ENCODE assay signal across 18 cellular contexts in genomic region chr1:41976671-41977070, GRCh38. TPM values are rescaled to one million over a fixed set of nuclear protein-coding genes. Genes with fewer than 3 reads are reported as not detected.
DNase-seq lines count a peak whose midpoint lies in the region; ATAC-seq, FAIRE-seq and TF ChIP-seq lines count a peak whose summit lies in the region.
"Had no signal": no experiment of that assay in that cellular context is flagged by ENCODE, and none has a peak within 500 bp of the region (broad histone marks: within the 10 kb centered on the region; RNA-seq: fewer than 3 reads in every experiment).

No MANE protein-coding gene starts in this region.

- in situ Hi-C loops in GM12878 (cut with MboI) (no loop called here), mammary epithelial cell (cut with MboI; ENCODE audit: low sequenced_read_pairs in 2 of 2) (no loop called here)

- WGBS in GM12878 (ENCODE audit: insufficient coverage, insufficient replicate concordance, low lambda C conversion rate, missing lambda C conversion rate): 69% methylated on average over 7 of the region's 7 CpGs
- WGBS in smooth muscle cell (ENCODE audit: low lambda C conversion rate): 94% methylated on average over 7 of the region's 7 CpGs
- whole genome bisulfite sequencing in mammary epithelial cell (ENCODE audit: low coverage, missing lambda C conversion rate): 95% methylated on average over 7 of the region's 7 CpGs

- no peak for TF ChIP-seq CTCF in GM12878 (IDR thresholded peaks at IDR 0.05 in 2 of 3, conservative IDR thresholded peaks at IDR 0.05 in 1 of 3; ENCODE audit: control insufficient read depth in 2 of 3, extremely low read depth in 1 of 3, insufficient read depth in 1 of 3, low read depth in 3 of 3, low read length in 3 of 3)
- TF ChIP-seq CTCF in smooth muscle cell (IDR thresholded peaks at IDR 0.05; ENCODE audit: borderline replicate concordance, insufficient read depth, poor library complexity, severe bottlenecking): no peak
- no peak for TF ChIP-seq CTCF in mammary epithelial cell (conservative IDR thresholded peaks at IDR 0.05 in 1 of 2, IDR thresholded peaks at IDR 0.05 in 1 of 2; ENCODE audit: extremely low read depth in 1 of 2, insufficient read depth in 1 of 2, low read depth in 1 of 2, low read length in 2 of 2)

- peaks cover 10% of the 10 kb centered on the region for H3K4me1 ChIP-seq in GM12878 (ENCODE audit: control insufficient read depth, insufficient read depth, low read length)
- H3K4me1 ChIP-seq in smooth muscle cell (ENCODE audit: low read depth): no peaks in the 10 kb centered on the region
- H3K4me1 ChIP-seq in mammary epithelial cell (ENCODE audit: insufficient read depth, low read length): no peaks in the 10 kb centered on the region
- H3K4me1 ChIP-seq: BLaER1 had no signal

- no peak for DNase-seq in activated CD4-positive, alpha-beta T cell treated with anti-CD3 and anti-CD28 coated beads, Interleukin-2, amount 10 ng/mL, durations not matched to agents 7 days and 5 days
- no peak for DNase-seq in activated CD4-positive, alpha-beta T cell treated with anti-CD3 and anti-CD28 coated beads for 36 hours
- DNase-seq in NCI-H82 treated with DMSO at 0.1 percent for 48 hours (lab: John Stamatoyannopoulos, UW; ENCODE audit: unreplicated experiment) (peak; percentile 57), GM12878 (ENCODE audit: low read depth, low spot score) (no peak), NCI-H2171 treated with DMSO at 0.1 percent for 48 hours (lab: John Stamatoyannopoulos, UW) (no peak), smooth muscle cell (lab: John Stamatoyannopoulos, UW; ENCODE audit: unreplicated experiment) (no peak), mammary epithelial cell (no peak)
- DNase-seq: 8988T; CD4-positive, alpha-beta memory T cell; DND-41; EL; HCEC 1CT had no signal

- H3K9ac ChIP-seq in GM12878 (ENCODE audit: control insufficient read depth, insufficient read depth, low read length) (no peak overlapping the region), smooth muscle cell (ENCODE audit: low read depth) (no peak overlapping the region), mammary epithelial cell (ENCODE audit: insufficient read depth, low read length) (no peak overlapping the region)
- H3K9ac ChIP-seq: BLaER1 had no signal

- H3K27ac ChIP-seq in GM12878 (ENCODE audit: control insufficient read depth, insufficient read depth) (no peak overlapping the region), smooth muscle cell (ENCODE audit: low read depth) (no peak overlapping the region), mammary epithelial cell (ENCODE audit: insufficient read depth, low read depth, low read length) (no peak overlapping the region)
- H3K27ac ChIP-seq: BLaER1 had no signal

- no peaks in the 10 kb centered on the region for H3K36me3 ChIP-seq in GM12878 (ENCODE audit: control insufficient read depth in 2 of 2, insufficient read depth in 2 of 2, low read length in 1 of 2)
- H3K36me3 ChIP-seq in smooth muscle cell (ENCODE audit: low read depth): no peaks in the 10 kb centered on the region
- peaks cover 4% of the 10 kb centered on the region for H3K36me3 ChIP-seq in mammary epithelial cell (ENCODE audit: insufficient read depth, low read length)
- H3K36me3 ChIP-seq: BLaER1 had no signal

- TF ChIP-seq POLR2A in GM12878 (IDR thresholded peaks at IDR 0.05; ENCODE audit: low read depth, low read length): no peak

- no peak for TF ChIP-seq RAD21 in GM12878 (IDR thresholded peaks at IDR 0.05; ENCODE audit: insufficient read depth, low read depth, low read length)

- H3K4me2 ChIP-seq in GM12878 (ENCODE audit: control insufficient read depth, insufficient read depth) (peak overlapping the region; percentile 3; the same call in 1 of the 2 replicates), smooth muscle cell (no peak overlapping the region), mammary epithelial cell (ENCODE audit: insufficient read depth, low read depth, low read length) (no peak overlapping the region)
- H3K4me2 ChIP-seq: BLaER1, GM23338 had no signal

- peaks cover 8% of the 10 kb centered on the region for H3K36me3 Mint-ChIP-seq in activated CD4-positive, alpha-beta T cell treated with anti-CD3 and anti-CD28 coated beads, Interleukin-2, amount 10 ng/mL, durations not matched to agents 7 days and 5 days (ENCODE audit: low read depth)
- no peaks in the 10 kb centered on the region for H3K36me3 Mint-ChIP-seq in activated CD4-positive, alpha-beta T cell treated with anti-CD3 and anti-CD28 coated beads for 36 hours (ENCODE audit: low read depth)
- H3K36me3 Mint-ChIP-seq: CD14-positive monocyte had no signal

- RAD21 ChIA-PET in GM12878 (lab: Charles Lee; ENCODE audit: unreplicated experiment): interaction anchor here (1.1 to 1.4 kb wide), 2 partner anchors 27 to 57 kb away, joined by 3 read pairs; no protein-coding TSS in a partner anchor

- no peak for ATAC-seq in activated CD4-positive, alpha-beta T cell treated with anti-CD3 and anti-CD28 coated beads for 36 hours
- no peak for ATAC-seq in GM12878

- H3K4me3 ChIP-seq in GM12878 (no peak overlapping the region), smooth muscle cell (no peak overlapping the region), mammary epithelial cell (replicated peaks in 1 of 3; ENCODE audit: insufficient read depth in 1 of 3, low read depth in 2 of 3, low read length in 3 of 3) (no peak overlapping the region)
- H3K4me3 ChIP-seq: BLaER1, GM23338 had no signal

- SMC1A ChIA-PET in GM12878 (lab: Charles Lee; ENCODE audit: uncharacterized antibody, unreplicated experiment): interaction anchor here (0.8 to 1.7 kb wide), 5 partner anchors 19 to 43 kb away, joined by 3 to 6 read pairs (median 3); no protein-coding TSS in a partner anchor

- BruUV-seq in GM12878 (replicated peaks; lab: Mats Ljungman, UMichigan): no TSS peak
- no TSS peak for BruUV-seq in mammary epithelial cell (replicated peaks; lab: Mats Ljungman, UMichigan)

- H3K4me1 Mint-ChIP-seq in activated CD4-positive, alpha-beta T cell treated with anti-CD3 and anti-CD28 coated beads, Interleukin-2, amount 10 ng/mL, durations not matched to agents 7 days and 5 days: peaks cover 24% of the 10 kb centered on the region
- peaks cover 18% of the 10 kb centered on the region for H3K4me1 Mint-ChIP-seq in activated CD4-positive, alpha-beta T cell treated with anti-CD3 and anti-CD28 coated beads for 36 hours

- H3K79me2 ChIP-seq in GM12878 (ENCODE audit: control insufficient read depth, insufficient read depth, low read length) (no peaks in the 10 kb centered on the region), smooth muscle cell (ENCODE audit: low read depth) (no peaks in the 10 kb centered on the region), mammary epithelial cell (ENCODE audit: insufficient read depth, low read length) (no peaks in the 10 kb centered on the region)

- H2AFZ ChIP-seq in GM12878 (ENCODE audit: control insufficient read depth, low read depth, low read length): no peak overlapping the region
- H2AFZ ChIP-seq in smooth muscle cell (ENCODE audit: low read depth): no peak overlapping the region
- no peak overlapping the region for H2AFZ ChIP-seq in mammary epithelial cell (ENCODE audit: low read depth, low read length)
- H2AFZ ChIP-seq: GM23338 had no signal

- TF ChIP-seq EP300 in GM12878 (IDR thresholded peaks at IDR 0.05; ENCODE audit: borderline replicate concordance in 1 of 2, control insufficient read depth in 1 of 2, low read depth in 2 of 2, low read length in 2 of 2): no peak

- H3K27me3 ChIP-seq in GM12878 (replicated peaks in 1 of 2; ENCODE audit: control insufficient read depth in 2 of 2, insufficient read depth in 2 of 2, low read length in 1 of 2) (no peaks in the 10 kb centered on the region), smooth muscle cell (ENCODE audit: low read depth) (no peaks in the 10 kb centered on the region), mammary epithelial cell (ENCODE audit: insufficient read depth, low read length) (no peaks in the 10 kb centered on the region)
- H3K27me3 ChIP-seq: BLaER1 had no signal

- POLR2A ChIA-PET in activated CD4-positive, alpha-beta T cell treated with anti-CD3 and anti-CD28 coated beads, Interleukin-2, amount 10 ng/mL, durations not matched to agents 7 days and 5 days (lab: Charles Lee): no interaction called here
- POLR2A ChIA-PET in activated CD4-positive, alpha-beta T cell treated with anti-CD3 and anti-CD28 coated beads for 36 hours (lab: Charles Lee): no interaction called here
- POLR2A ChIA-PET in GM12878 (lab: Charles Lee): interaction anchor here (1.1 kb wide), 1 partner anchor 19 kb away, joined by 3 read pairs; no protein-coding TSS in a partner anchor

- FAIRE-seq in GM12878 (lab: Jason Lieb, UNC): no peak
- FAIRE-seq: GM12892, H54 had no signal

- H4K20me1 ChIP-seq in GM12878 (ENCODE audit: control insufficient read depth, insufficient read depth) (no peaks in the 10 kb centered on the region), smooth muscle cell (ENCODE audit: low read depth) (no peaks in the 10 kb centered on the region), mammary epithelial cell (ENCODE audit: insufficient read depth, low read length) (no peaks in the 10 kb centered on the region)
- H4K20me1 ChIP-seq: BLaER1 had no signal

- H3K9me3 Mint-ChIP-seq in activated CD4-positive, alpha-beta T cell treated with anti-CD3 and anti-CD28 coated beads, Interleukin-2, amount 10 ng/mL, durations not matched to agents 7 days and 5 days: peaks cover 8% of the 10 kb centered on the region
- H3K9me3 Mint-ChIP-seq in activated CD4-positive, alpha-beta T cell treated with anti-CD3 and anti-CD28 coated beads for 36 hours (ENCODE audit: low read depth): no peaks in the 10 kb centered on the region
- H3K9me3 Mint-ChIP-seq: CD4-positive, alpha-beta memory T cell; GM23338 had no signal

- no peaks in the 10 kb centered on the region for H3K27me3 Mint-ChIP-seq in activated CD4-positive, alpha-beta T cell treated with anti-CD3 and anti-CD28 coated beads, Interleukin-2, amount 10 ng/mL, durations not matched to agents 7 days and 5 days
- H3K27me3 Mint-ChIP-seq in activated CD4-positive, alpha-beta T cell treated with anti-CD3 and anti-CD28 coated beads for 36 hours: no peaks in the 10 kb centered on the region
- H3K27me3 Mint-ChIP-seq: CD4-positive, alpha-beta memory T cell had no signal

- dilution Hi-C loops in mammary epithelial cell (cut with HindIII; ENCODE audit: low sequenced_read_pairs): no loop called here

- H3K4me3 Mint-ChIP-seq in activated CD4-positive, alpha-beta T cell treated with anti-CD3 and anti-CD28 coated beads, Interleukin-2, amount 10 ng/mL, durations not matched to agents 7 days and 5 days: no peak overlapping the region
- H3K4me3 Mint-ChIP-seq in activated CD4-positive, alpha-beta T cell treated with anti-CD3 and anti-CD28 coated beads for 36 hours: no peak overlapping the region
- H3K4me3 Mint-ChIP-seq: CD14-positive monocyte; CD4-positive, alpha-beta memory T cell; GM23338 had no signal

- H3K27ac Mint-ChIP-seq in activated CD4-positive, alpha-beta T cell treated with anti-CD3 and anti-CD28 coated beads, Interleukin-2, amount 10 ng/mL, durations not matched to agents 7 days and 5 days: peak overlapping the region; percentile 71
- H3K27ac Mint-ChIP-seq in activated CD4-positive, alpha-beta T cell treated with anti-CD3 and anti-CD28 coated beads for 36 hours: no peak overlapping the region
- H3K27ac Mint-ChIP-seq: GM23338 had no signal

- H3K9me3 ChIP-seq in GM12878 (replicated peaks; ENCODE audit: control insufficient read depth, insufficient read depth, low read length) (no peaks in the 10 kb centered on the region), smooth muscle cell (replicated peaks; ENCODE audit: low read depth) (no peaks in the 10 kb centered on the region), mammary epithelial cell (replicated peaks; ENCODE audit: insufficient read depth, low read length) (no peaks in the 10 kb centered on the region)
- H3K9me3 ChIP-seq: BLaER1 had no signal

- intact Hi-C loops in activated CD4-positive, alpha-beta T cell treated with anti-CD3 and anti-CD28 coated beads for 36 hours (cut with DNase I, micrococcal nuclease): no loop called here
- intact Hi-C loops in GM12878 (cut with micrococcal nuclease; ENCODE audit: unreplicated experiment): loop anchor here (1.0 kb wide), 1 partner anchor 57 kb away; no protein-coding TSS in a partner anchor
- intact Hi-C loops in mammary epithelial cell (cut with micrococcal nuclease): no loop called here

- H3F3A ChIP-seq in smooth muscle cell (ENCODE audit: low read depth): no peaks in the 10 kb centered on the region

- CTCF ChIA-PET in activated CD4-positive, alpha-beta T cell treated with anti-CD3 and anti-CD28 coated beads, Interleukin-2, amount 10 ng/mL, durations not matched to agents 7 days and 5 days (lab: Charles Lee): no interaction called here
- CTCF ChIA-PET in activated CD4-positive, alpha-beta T cell treated with anti-CD3 and anti-CD28 coated beads for 36 hours (lab: Charles Lee): no interaction called here
- CTCF ChIA-PET in GM12878 (lab: Yijun Ruan, JAX) (interaction anchor here (0.7 to 1.3 kb wide), 4 partner anchors 11 to 51 kb away, joined by 3 to 4 read pairs (median 3); no protein-coding TSS in a partner anchor), mammary epithelial cell (lab: Charles Lee; ENCODE audit: low non-redundant PET) (no interaction called here)

RNA-seq across cellular contexts. Expression of gene HIVEP3, which starts 57.9 kb away (rescaled TPM):
- 10 to 100 TPM; 18.4 to 21.5 TPM for total RNA-seq in activated CD4-positive, alpha-beta T cell treated with anti-CD3 and anti-CD28 coated beads, Interleukin-2, amount 10 ng/mL, durations not matched to agents 7 days and 5 days
- total RNA-seq in activated CD4-positive, alpha-beta T cell treated with anti-CD3 and anti-CD28 coated beads for 36 hours: 10 to 100 TPM; 29.4 to 39.6 TPM
- 42.5 and 46.4 TPM in 2 replicates for total RNA-seq in GM12878 (2013; cell fraction: nucleolus; rRNA removed)
- total RNA-seq in GM12878 (2014; rRNA removed) (2.8 and 2.9 TPM in 2 replicates), GM12878 (2014; rRNA removed; fragmentation: Illumina TruSeq; extraction: Trizol) (3.4 and 3.5 TPM in 2 replicates), GM12878 (2021) (13.6 and 13.8 TPM in 2 replicates), smooth muscle cell (1.5 and 2.1 TPM in 2 replicates), mammary epithelial cell (1 to 10 TPM; 4.5 to 7.9 TPM)
- 1.8 TPM for polyA plus RNA-seq in GM12878 (2011; ENCODE audit: low read depth)
- polyA plus RNA-seq in GM12878 (2011; rRNA removed) (3.5 and 4.3 TPM in 2 replicates), GM12878 (2014; fragmentation: Illumina TruSeq; extraction: Trizol) (7.4 and 8.6 TPM in 2 replicates), GM12878 (2014; fragmentation: Nextera tagmentation; extraction: Ambion mirVana) (1 to 10 TPM; 1.8 to 2.2 TPM), GM12878 (2014; rRNA removed) (6.0 and 7.7 TPM in 2 replicates), GM12878 (2016; fragmentation: Nextera tagmentation; extraction: Ambion mirVana) (1 to 10 TPM; 3.0 to 4.3 TPM), smooth muscle cell (6.4 and 7.2 TPM in 2 replicates), mammary epithelial cell (6.6 TPM)
- polyA plus RNA-seq in GM12878 (2011; cell fraction: cytosol; rRNA removed): 5.4 and 6.8 TPM in 2 replicates
- polyA plus RNA-seq in GM12878 (2011; cell fraction: nucleus; rRNA removed): 7.7 and 9.8 TPM in 2 replicates
- polyA plus RNA-seq in GM12878 (2012): 4.9 and 5.2 TPM in 2 replicates
- 11.4 and 11.5 TPM in 2 replicates for polyA minus RNA-seq in GM12878 (2011; rRNA and poly(A)+ RNA removed)
- polyA minus RNA-seq in GM12878 (2011; cell fraction: cytosol; rRNA and poly(A)+ RNA removed): 5.5 and 5.6 TPM in 2 replicates
- 6.0 and 17.6 TPM in 2 replicates for polyA minus RNA-seq in GM12878 (2011; cell fraction: nucleus; rRNA and poly(A)+ RNA removed)
- polyA minus RNA-seq in mammary epithelial cell: 9.8 TPM
- total RNA-seq: G401 had no signal
